In the genomic region with DNA sequence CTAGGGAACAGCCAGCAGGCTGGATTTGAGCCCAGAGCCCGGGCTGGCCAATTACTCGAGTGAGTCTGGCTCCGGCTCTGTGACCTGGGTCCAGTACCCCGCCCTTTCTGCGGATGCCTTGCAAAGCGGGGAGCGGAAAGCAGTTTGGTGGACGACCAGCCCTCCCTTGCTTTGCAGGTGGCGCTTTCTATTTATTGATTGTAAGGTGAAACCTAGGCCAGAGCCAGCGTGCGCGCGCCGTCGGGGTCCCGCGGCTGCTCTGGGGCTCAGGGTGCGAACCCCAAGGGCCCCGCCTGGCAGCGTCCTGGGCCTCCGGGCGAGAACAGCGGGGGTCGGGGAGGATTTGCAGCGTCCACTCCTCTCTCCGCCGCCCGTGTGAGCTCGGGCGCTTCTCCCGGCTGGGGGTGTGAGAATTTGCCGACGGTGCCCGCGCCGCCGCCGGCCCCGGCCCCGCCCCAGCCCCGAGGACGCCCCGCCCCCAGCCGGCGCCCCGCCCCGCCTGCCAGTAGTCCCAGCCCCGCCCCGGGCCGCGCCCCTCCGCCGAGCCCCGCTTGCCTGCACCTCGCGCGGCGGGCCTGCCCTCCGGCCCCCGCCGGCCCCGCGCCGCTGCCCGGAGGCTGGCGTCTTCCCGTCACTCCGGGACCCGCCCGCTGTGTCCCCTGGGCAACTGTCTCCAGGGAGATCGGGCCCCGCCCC, we compare ENCODE assay signal across 8 cellular contexts. TPM values are rescaled to one million over a fixed set of nuclear protein-coding genes. Genes with fewer than 3 reads are reported as not detected.
DNase-seq lines count a peak whose midpoint lies in the region; ATAC-seq and TF ChIP-seq lines count a peak whose summit lies in the region.

No MANE protein-coding gene starts in this region.

- no peaks in the 10 kb centered on the region for H3K9me3 Mint-ChIP-seq in activated B cell treated with CpG ODN at 0.5 μM for 24 hours

- ATAC-seq in activated B cell treated with CpG ODN at 0.5 μM for 24 hours (ENCODE audit: low read depth) = peak; percentile 78

- DNase-seq in EH (ENCODE audit: low read depth) (peak; percentile 78), H7 (peak; percentile 98), NCI-H1048 (lab: John Stamatoyannopoulos, UW) (peak; percentile 60), activated B cell treated with CpG ODN at 0.5 μM for 24 hours (peak; percentile 80), cardiac fibroblast (ENCODE audit: low read depth in 2 of 2) (peak; percentile 62 to 77), islet precursor cell (peak; percentile 92), NCI-H2107 treated with DMSO at 0.1 percent for 48 hours (lab: John Stamatoyannopoulos, UW; ENCODE audit: unreplicated experiment) (no peak)
- DNase-seq in stimulated activated CD4-positive, alpha-beta T cell treated with anti-CD3 and anti-CD28 coated beads, Interleukin-12 subunit alpha, Interleukin-12 subunit beta, amount 100 ng/mL, for 48 hours (ENCODE audit: low read depth in 2 of 3, low spot score in 1 of 3) = peak; percentile 63 to 75 (median 71)

- peak overlapping the region; percentile 87 for H3K27ac Mint-ChIP-seq in activated B cell treated with CpG ODN at 0.5 μM for 24 hours

- H3K4me3 ChIP-seq in H7 (ENCODE audit: insufficient read depth, low read depth, low read length) = peak overlapping the region; percentile 67
- H3K4me3 ChIP-seq in cardiac fibroblast (replicated peaks in 1 of 2; ENCODE audit: low read depth in 2 of 2, low read length in 2 of 2) = peak overlapping the region; percentile 61 to 62

- H3K36me3 ChIP-seq in H7 (replicated peaks; ENCODE audit: control insufficient read depth, insufficient read depth, low read length) = no peaks in the 10 kb centered on the region

- intact Hi-C loops in activated B cell treated with CpG ODN at 0.5 μM for 24 hours (cut with micrococcal nuclease) = loop anchor here (1.0 to 2.0 kb wide), 3 partner anchors 28 to 36 kb away; no protein-coding TSS in a partner anchor

- H3K27me3 ChIP-seq in H7 (ENCODE audit: control insufficient read depth, insufficient read depth, low read length) = peaks cover 33% of the 10 kb centered on the region

- POLR2A ChIA-PET in activated B cell treated with CpG ODN at 0.5 μM for 24 hours (lab: Charles Lee) = interaction anchor here (8.1 to 10.0 kb wide), 2 partner anchors 36 to 62 kb away, joined by 100 to 126 read pairs; a partner anchor contains a TSS

- H3K4me1 Mint-ChIP-seq in activated B cell treated with CpG ODN at 0.5 μM for 24 hours = peaks cover 68% of the 10 kb centered on the region

- peak overlapping the region; percentile 82 for H3K4me3 Mint-ChIP-seq in activated B cell treated with CpG ODN at 0.5 μM for 24 hours

- H3K36me3 Mint-ChIP-seq in activated B cell treated with CpG ODN at 0.5 μM for 24 hours (ENCODE audit: low read depth) = peaks cover 39% of the 10 kb centered on the region

- CTCF ChIA-PET in activated B cell treated with CpG ODN at 0.5 μM for 24 hours (lab: Charles Lee) = interaction anchor here (1.0 to 4.3 kb wide), 3 partner anchors 45 to 72 kb away, joined by 3 to 33 read pairs (median 5); no protein-coding TSS in a partner anchor

- no peaks in the 10 kb centered on the region for H3K27me3 Mint-ChIP-seq in activated B cell treated with CpG ODN at 0.5 μM for 24 hours

- no peak for TF ChIP-seq CTCF in activated B cell treated with CpG ODN at 0.5 μM for 24 hours (IDR thresholded peaks at IDR 0.05)
- TF ChIP-seq CTCF in cardiac fibroblast (IDR thresholded peaks at IDR 0.05; ENCODE audit: low read depth, low read length) = no peak

RNA-seq across cellular contexts. Expression of a gene that starts 37.6 kb away (rescaled TPM):
- 6.9 and 18.1 TPM in 2 replicates for total RNA-seq in H7 (2014; rRNA removed; shearing (Covaris generic))
- total RNA-seq in activated B cell treated with CpG ODN at 0.5 μM for 24 hours = 238 and 265 TPM in 2 replicates

Comparison
In these comparisons a context has a peak if more than half of its experiments do, and no peak if none do; other contexts are left out.
1. RNA of a gene that starts 37.6 kb away (total RNA-seq): 238 to 265 TPM in activated B cell treated with CpG ODN at 0.5 μM for 24 hours; 6.9 to 18.1 TPM in H7; every median in the first group is over 10 times any median in the second.